ENCODE assay signal across 15 cellular contexts in genomic region chr19:47858646-47859285, GRCh38. TPM values are rescaled to one million over a fixed set of nuclear protein-coding genes. Genes with fewer than 3 reads are reported as not detected.
DNase-seq lines count a peak whose midpoint lies in the region; ATAC-seq, FAIRE-seq and TF ChIP-seq lines count a peak whose summit lies in the region.
"Not testable (repeated sequence)": the region's sequence is repeated elsewhere in the genome, so short reads cannot be mapped to it uniquely, and the experiment has no call there.
"Had no signal": no experiment of that assay in that cellular context is flagged by ENCODE, and none has a peak within 500 bp of the region (broad histone marks: within the 10 kb centered on the region; RNA-seq: fewer than 3 reads in every experiment).

A gene with protein sequence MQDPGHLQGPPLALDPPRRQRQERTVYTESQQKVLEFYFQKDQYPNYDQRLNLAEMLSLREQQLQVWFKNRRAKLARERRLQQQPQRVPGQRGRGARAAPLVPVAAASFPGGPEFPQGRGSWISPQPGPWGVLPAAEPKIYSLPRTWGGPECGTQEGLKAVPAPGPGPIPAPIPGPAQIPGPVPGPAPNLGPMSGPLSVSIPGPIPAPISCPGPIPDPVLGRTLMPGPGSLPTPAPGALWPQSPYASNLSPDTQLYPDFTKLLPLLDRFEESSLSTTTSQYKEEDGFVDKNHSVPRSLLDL (plus strand): TSS chr19:47859235. CDS start chr19:47859247, 12 bp downstream.

- not testable (repeated sequence) for H3K36me3 ChIP-seq in HEK293 (ENCODE audit: control insufficient read depth in 2 of 2, insufficient read depth in 1 of 2, low read length in 2 of 2); WERI-Rb-1; kidney (ENCODE audit: control insufficient read depth in 1 of 2, insufficient read depth in 2 of 2, low read length in 2 of 2); mesenchymal stem cell (ENCODE audit: control insufficient read depth in 1 of 2, insufficient read depth in 2 of 2, low read depth in 1 of 2, low read length in 2 of 2); neuronal stem cell (replicated peaks in 1 of 2; ENCODE audit: control insufficient read depth in 2 of 2, insufficient read depth in 2 of 2, low read length in 2 of 2)

- H2AFZ ChIP-seq in mesenchymal stem cell (ENCODE audit: low read depth, low read length); neuronal stem cell (ENCODE audit: low read length): not testable (repeated sequence)

- H3K4me1 ChIP-seq in A549; HEK293 (ENCODE audit: control insufficient read depth, insufficient read depth, low read length); kidney (ENCODE audit: control insufficient read depth in 1 of 2, insufficient read depth in 1 of 2, low read depth in 1 of 2, low read length in 2 of 2); mesenchymal stem cell (ENCODE audit: control insufficient read depth, insufficient read depth, low read depth, low read length); neuronal stem cell (ENCODE audit: control insufficient read depth in 2 of 2, insufficient read depth in 1 of 2, low read depth in 1 of 2, low read length in 2 of 2): not testable (repeated sequence)

- not testable (repeated sequence) for TF ChIP-seq CTCF in A549 (IDR thresholded peaks at IDR 0.05); HEK293 (tag by site-specific recombination; IDR thresholded peaks at IDR 0.05); WERI-Rb-1 (IDR thresholded peaks at IDR 0.05; ENCODE audit: low read depth, low read length); chondrocyte (IDR thresholded peaks at IDR 0.05); kidney (IDR thresholded peaks at IDR 0.05; ENCODE audit: borderline replicate concordance, extremely low read depth, insufficient read depth)

- H3K9ac ChIP-seq in kidney (ENCODE audit: low read length in 2 of 2); mesenchymal stem cell (ENCODE audit: low read length); neuronal stem cell (ENCODE audit: low read depth, low read length, poor library complexity): not testable (repeated sequence)

- not testable (repeated sequence) for H3K9me3 Mint-ChIP-seq in chondrocyte (ENCODE audit: low read depth); stimulated activated effector memory CD8-positive, alpha-beta T cell treated with anti-CD3 and anti-CD28 coated beads, Interleukin-12 subunit alpha, Interleukin-12 subunit beta, amount 100 ng/mL, for 72 hours

- CTCF ChIA-PET in A549 (lab: Yijun Ruan, JAX) (interaction anchor here (1.7 to 22.4 kb wide), 3 partner anchors 7 to 13 kb away, joined by 5 to 330 read pairs (median 16); no protein-coding TSS in a partner anchor), HEK293 (lab: Yijun Ruan, JAX) (interaction anchor here (0.7 to 1.4 kb wide), 4 partner anchors 10 to 69 kb away, joined by 3 to 4 read pairs (median 4); no protein-coding TSS in a partner anchor)

- not testable (repeated sequence) for H3K36me3 Mint-ChIP-seq in chondrocyte (ENCODE audit: low read depth); stimulated activated effector memory CD8-positive, alpha-beta T cell treated with anti-CD3 and anti-CD28 coated beads, Interleukin-12 subunit alpha, Interleukin-12 subunit beta, amount 100 ng/mL, for 72 hours

- H2BK15ac ChIP-seq in mesenchymal stem cell (ENCODE audit: low read depth, poor library complexity, severe bottlenecking), result not testable (repeated sequence)
- H2BK15ac ChIP-seq in neuronal stem cell (ENCODE audit: low read length), result peak within 1 kb of the TSS; percentile 92

- not testable (repeated sequence) for H3K9me3 ChIP-seq in A549; HEK293 (ENCODE audit: control insufficient read depth, insufficient read depth, low read depth, low read length); WERI-Rb-1 (ENCODE audit: severe bottlenecking); kidney (ENCODE audit: control insufficient read depth in 1 of 2, low read length in 2 of 2); mesenchymal stem cell (ENCODE audit: control insufficient read depth, low read length); neuronal stem cell (replicated peaks in 1 of 2; ENCODE audit: control insufficient read depth in 2 of 2, insufficient read depth in 1 of 2, low read depth in 1 of 2, low read length in 2 of 2)

- 75% methylated on average over 8 of the region's 9 CpGs for WGBS in A549 (ENCODE audit: missing lambda C conversion rate)
- WGBS in mesenchymal stem cell, result 76% methylated on average over 9 of the region's 9 CpGs
- WGBS in neuronal stem cell (ENCODE audit: extremely low coverage in 2 of 2, insufficient read length in 2 of 2, insufficient replicate concordance in 1 of 2), 2 donors, result no CpG with 5 or more reads among the region's 9 CpGs

- not testable (repeated sequence) for DNase-seq in A549 (ENCODE audit: low read depth in 1 of 2, low spot score in 1 of 2); WERI-Rb-1; mesenchymal stem cell; neuronal stem cell (ENCODE audit: low spot score); stimulated activated effector memory CD8-positive, alpha-beta T cell treated with anti-CD3 and anti-CD28 coated beads, Interleukin-12 subunit alpha, Interleukin-12 subunit beta, amount 100 ng/mL, for 72 hours (ENCODE audit: low spot score in 2 of 2)
- DNase-seq in chondrocyte (ENCODE audit: low spot score), result peak; percentile 57
- peak; percentile 26 for DNase-seq in kidney

- not testable (repeated sequence) for TF ChIP-seq EP300 in A549 (IDR thresholded peaks at IDR 0.05)

- peak within 1 kb of the TSS in 1 of 2 experiments; percentile 25; a peak in 1 of 6 replicates for H3K27ac ChIP-seq in A549
- H3K27ac ChIP-seq in HEK293 (ENCODE audit: extremely low read depth, low read depth, low read length); kidney (ENCODE audit: low read depth in 2 of 2, low read length in 2 of 2); mesenchymal stem cell (ENCODE audit: low read length, poor library complexity, severe bottlenecking); neuronal stem cell (replicated peaks; ENCODE audit: low read length): not testable (repeated sequence)
- peak within 1 kb of the TSS; percentile 33; the same call in 1 of the 2 replicates for H3K27ac ChIP-seq in WERI-Rb-1

- not testable (repeated sequence) for H3K27ac Mint-ChIP-seq in chondrocyte (ENCODE audit: unreplicated experiment); stimulated activated effector memory CD8-positive, alpha-beta T cell treated with anti-CD3 and anti-CD28 coated beads, Interleukin-12 subunit alpha, Interleukin-12 subunit beta, amount 100 ng/mL, for 72 hours

- H3K27me3 Mint-ChIP-seq in chondrocyte (ENCODE audit: low read depth), result not testable (repeated sequence)

- H3K27me3 ChIP-seq in WERI-Rb-1 (ENCODE audit: insufficient read depth, low read depth, severe bottlenecking); neuronal stem cell (ENCODE audit: control insufficient read depth in 3 of 3, insufficient read depth in 3 of 3, low read depth in 1 of 3, low read length in 3 of 3): not testable (repeated sequence)
- H3K27me3 ChIP-seq in mesenchymal stem cell (ENCODE audit: control insufficient read depth in 1 of 2, insufficient read depth in 1 of 2, low read length in 2 of 2), result peaks cover 2 to 26% of the 10 kb centered on the region in 2 experiments

- not testable (repeated sequence) for H2AK5ac ChIP-seq in mesenchymal stem cell (ENCODE audit: low read length, severe bottlenecking)
- peak within 1 kb of the TSS; percentile 84 for H2AK5ac ChIP-seq in neuronal stem cell (ENCODE audit: low read depth, low read length)

- POLR2A ChIA-PET in A549 (lab: Yijun Ruan, JAX), result not testable (repeated sequence)
- POLR2A ChIA-PET in HEK293 (lab: Yijun Ruan, JAX), result interaction anchor here (1.0 kb wide), 1 partner anchor 9 kb away, joined by 3 read pairs; no protein-coding TSS in a partner anchor

- H2BK120ac ChIP-seq in mesenchymal stem cell (ENCODE audit: low read depth, low read length); neuronal stem cell (ENCODE audit: low read depth, low read length): not testable (repeated sequence)

- not testable (repeated sequence) for H3K23ac ChIP-seq in mesenchymal stem cell (ENCODE audit: low read length in 2 of 2); neuronal stem cell (ENCODE audit: low read depth, low read length, poor library complexity)

- H3K4me2 ChIP-seq in A549, result 0 out of 3 replicates have a peak within 1 kb of the TSS, but pooled peaks have one; percentile 31
- H3K4me2 ChIP-seq in mesenchymal stem cell (ENCODE audit: low read length, poor library complexity, severe bottlenecking); neuronal stem cell (ENCODE audit: insufficient read depth, low read length, poor library complexity, severe bottlenecking): not testable (repeated sequence)

- H3K4me3 Mint-ChIP-seq in chondrocyte (ENCODE audit: unreplicated experiment); stimulated activated effector memory CD8-positive, alpha-beta T cell treated with anti-CD3 and anti-CD28 coated beads, Interleukin-12 subunit alpha, Interleukin-12 subunit beta, amount 100 ng/mL, for 72 hours: not testable (repeated sequence)

- H3K18ac ChIP-seq in mesenchymal stem cell (ENCODE audit: low read depth in 1 of 2, low read length in 2 of 2), result not testable (repeated sequence)
- H3K18ac ChIP-seq in neuronal stem cell (ENCODE audit: low read length), result peak within 1 kb of the TSS; percentile 90

- H2BK5ac ChIP-seq in mesenchymal stem cell (ENCODE audit: low read depth, low read length, poor library complexity, severe bottlenecking); neuronal stem cell (ENCODE audit: low read length): not testable (repeated sequence)

- peak within 1 kb of the TSS; percentile 61 for H4K91ac ChIP-seq in mesenchymal stem cell (ENCODE audit: low read length)
- H4K91ac ChIP-seq in neuronal stem cell (ENCODE audit: low read depth, low read length, poor library complexity), result not testable (repeated sequence)

- not testable (repeated sequence) for TF ChIP-seq RAD21 in A549 (conservative IDR thresholded peaks at IDR 0.05 in 1 of 2, IDR thresholded peaks at IDR 0.05 in 1 of 2)

- not testable (repeated sequence) for H4K8ac ChIP-seq in mesenchymal stem cell (ENCODE audit: low read length); neuronal stem cell (ENCODE audit: low read depth, low read length)

- H2BK12ac ChIP-seq in mesenchymal stem cell (ENCODE audit: low read length in 2 of 2), result not testable (repeated sequence)
- H2BK12ac ChIP-seq in neuronal stem cell (ENCODE audit: low read length), result peak within 1 kb of the TSS; percentile 41

- peak; percentile 13 to 21; a peak in 3 of 6 replicates for ATAC-seq in A549
- peak; percentile 6 for ATAC-seq in stimulated activated effector memory CD8-positive, alpha-beta T cell treated with anti-CD3 and anti-CD28 coated beads, Interleukin-12 subunit alpha, Interleukin-12 subunit beta, amount 100 ng/mL, for 72 hours

- TF ChIP-seq POLR2A in A549 (IDR thresholded peaks at IDR 0.05; ENCODE audit: low read length), result not testable (repeated sequence)

- not testable (repeated sequence) for H3K79me1 ChIP-seq in mesenchymal stem cell (replicated peaks; ENCODE audit: low read length, poor library complexity, severe bottlenecking); neuronal stem cell (ENCODE audit: low read depth, low read length)

- H3K4me3 ChIP-seq in A549; HEK293 (ENCODE audit: low read depth, low read length); WERI-Rb-1 (ENCODE audit: low read depth, low read length); kidney (ENCODE audit: low read length in 2 of 2); mesenchymal stem cell (ENCODE audit: insufficient read depth in 1 of 2, low read depth in 1 of 2, low read length in 2 of 2); neuronal stem cell (ENCODE audit: low read length in 2 of 2): not testable (repeated sequence)

- peak within 1 kb of the TSS in 1 of 2 experiments; percentile 1 for H3K14ac ChIP-seq in mesenchymal stem cell (ENCODE audit: low read length in 2 of 2)
- not testable (repeated sequence) for H3K14ac ChIP-seq in neuronal stem cell (ENCODE audit: low read length)

- H3K4ac ChIP-seq in mesenchymal stem cell (ENCODE audit: low read depth in 1 of 2, low read length in 2 of 2); neuronal stem cell (ENCODE audit: low read length): not testable (repeated sequence)

- peak; percentile 7 for FAIRE-seq in A549 (lab: Jason Lieb, UNC)
- FAIRE-seq in kidney (lab: Jason Lieb, UNC), result not testable (repeated sequence)

- not testable (repeated sequence) for H3K4me1 Mint-ChIP-seq in chondrocyte (ENCODE audit: low read depth); stimulated activated effector memory CD8-positive, alpha-beta T cell treated with anti-CD3 and anti-CD28 coated beads, Interleukin-12 subunit alpha, Interleukin-12 subunit beta, amount 100 ng/mL, for 72 hours

- intact Hi-C loops in kidney (cut with DNase I), result not testable (repeated sequence)

RNA-seq across cellular contexts. Expression of the gene that starts here (rescaled TPM):
- polyA plus RNA-seq in A549 (2011; rRNA removed) (not detected in 2 replicates), A549 (2017; fragmentation: RNase III; extraction: RNeasy Plus Mini Kit Qiagen cat#74134 plus additional on column Dnase treatment) (not detected in 3 replicates), kidney (ENCODE audit: insufficient read depth, low read depth, low replicate concordance) (not detected)
- not detected in 2 replicates for polyA plus RNA-seq in A549 (2012; cell fraction: cytosol; rRNA removed)
- not detected in 2 replicates for polyA plus RNA-seq in A549 (2012; cell fraction: nucleus; rRNA removed)
- polyA minus RNA-seq in A549 (2011; rRNA and poly(A)+ RNA removed), result not detected in 2 replicates
- total RNA-seq in chondrocyte (not detected in 3 replicates), kidney (not detected)
- polyA plus RNA-seq in mesenchymal stem cell (2013, experiment 1 of 2), result not detected
- not detected for polyA plus RNA-seq in mesenchymal stem cell (2013, experiment 2 of 2)
- not detected for polyA plus RNA-seq in neuronal stem cell (2013, experiment 1 of 2)
- polyA plus RNA-seq in neuronal stem cell (2013, experiment 2 of 2), result not detected
- total RNA-seq: CD4-positive, alpha-beta T cell; CD8-positive, alpha-beta memory T cell; GM12878; GM23248; H1; H7 had no signal
- polyA plus RNA-seq: CD14-positive monocyte; CD8-positive, alpha-beta memory T cell; GM12878; GM23248; H1 had no signal

Comparison
In these comparisons a context has a peak if more than half of its experiments do, and no peak if none do; other contexts are left out.
1. Peak in ATAC-seq and H3K4me2 ChIP-seq in A549; RNA of the gene not detected or under 1 TPM.
2. Peak in DNase-seq in chondrocyte; RNA of the gene not detected or under 1 TPM.
3. Peak in DNase-seq in kidney; RNA of the gene not detected or under 1 TPM.